Comparison of ENCODE assay signal across 28 cellular contexts in the genomic region with DNA sequence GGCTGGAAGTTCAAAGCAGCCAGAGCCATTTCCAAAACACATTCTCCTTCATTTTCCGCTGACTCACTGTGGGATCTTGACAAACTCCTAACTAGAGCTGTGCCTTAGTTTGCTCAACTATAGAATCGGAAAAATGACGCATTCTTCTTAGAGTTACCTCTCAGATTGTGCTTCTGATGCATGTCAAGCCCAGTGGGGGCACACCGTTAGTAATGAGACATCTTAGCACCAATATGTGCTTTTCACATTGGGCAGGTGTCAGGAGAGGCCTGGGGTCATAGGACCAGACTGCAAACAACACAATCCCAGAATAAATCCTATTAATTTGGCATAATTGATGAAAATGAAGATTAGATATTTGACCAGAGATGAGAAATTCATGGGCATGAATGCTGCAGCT.
"Had no signal": no experiment of that assay in that cellular context is flagged by ENCODE, and none has a peak within 500 bp of the region (broad histone marks: within the 10 kb centered on the region; RNA-seq: fewer than 3 reads in every experiment).

No MANE protein-coding gene starts in this region.

- H3K4me1 Mint-ChIP-seq: activated naive CD8-positive, alpha-beta T cell treated with anti-CD3 and anti-CD28 coated beads for 36 hours; natural killer cell had no signal

- FAIRE-seq: endometrium had no signal

- H3K9ac ChIP-seq: neural progenitor cell had no signal

- H3K4me3 ChIP-seq: adrenal gland, ascending aorta, breast epithelium, colonic mucosa, lower lobe of right lung, neural progenitor cell, spleen, tibial nerve had no signal

- H3K27me3 ChIP-seq: adrenal gland, ascending aorta, breast epithelium, colonic mucosa, neural progenitor cell, spleen, tibial nerve had no signal

- H3K4me1 ChIP-seq: adrenal gland, breast epithelium, colonic mucosa, lower lobe of right lung, tibial nerve had no signal

- ATAC-seq: left lobe of liver, lower lobe of right lung, natural killer cell, right cardiac atrium had no signal

- H2AFZ ChIP-seq: neural progenitor cell had no signal

- H3K9me3 Mint-ChIP-seq: activated naive CD4-positive, alpha-beta T cell treated with anti-CD3 and anti-CD28 coated beads for 36 hours; activated naive CD8-positive, alpha-beta T cell treated with anti-CD3 and anti-CD28 coated beads for 36 hours; natural killer cell; neural progenitor cell; T-helper 2 cell treated with Interferon-gamma antibody and Interleukin-4, amounts not matched to agents 5 μg/mL and 100 μg/mL, for 36 hours had no signal

- H3K27ac Mint-ChIP-seq: activated naive CD4-positive, alpha-beta T cell treated with anti-CD3 and anti-CD28 coated beads for 36 hours; activated naive CD8-positive, alpha-beta T cell treated with anti-CD3 and anti-CD28 coated beads for 36 hours; natural killer cell; neural progenitor cell; T-helper 2 cell treated with Interferon-gamma antibody and Interleukin-4, amounts not matched to agents 5 μg/mL and 100 μg/mL, for 36 hours had no signal

- H3K36me3 Mint-ChIP-seq: activated naive CD8-positive, alpha-beta T cell treated with anti-CD3 and anti-CD28 coated beads for 36 hours; natural killer cell; neural progenitor cell had no signal

- H3K27me3 Mint-ChIP-seq: activated naive CD8-positive, alpha-beta T cell treated with anti-CD3 and anti-CD28 coated beads for 36 hours had no signal

- H3K9me3 ChIP-seq: adrenal gland, ascending aorta, breast epithelium, colonic mucosa, lower lobe of right lung, spleen had no signal

- H3K36me3 ChIP-seq: adrenal gland, ascending aorta, breast epithelium, colonic mucosa, lower lobe of right lung, neural progenitor cell, spleen, tibial nerve had no signal

- DNase-seq: activated CD4-positive, alpha-beta T cell treated with anti-CD3 and anti-CD28 coated beads for 48 hours; activated CD4-positive, alpha-beta T cell treated with anti-CD3 and anti-CD28 coated beads, Interleukin-2, amount 50 U/mL, for 48 hours; activated CD4-positive, CD25-positive, alpha-beta regulatory T cell; activated CD8-positive, alpha-beta memory T cell treated with anti-CD3 and anti-CD28 coated beads for 24 hours; activated effector memory CD4-positive, alpha-beta T cell treated with Interleukin-2 at 50 U/mL for 16 hours; activated naive CD4-positive, alpha-beta T cell treated with anti-CD3 and anti-CD28 coated beads for 36 hours; activated naive CD8-positive, alpha-beta T cell treated with anti-CD3 and anti-CD28 coated beads for 36 hours; adrenal gland; colonic mucosa; effector CD8-positive, alpha-beta T cell; foreskin fibroblast; head of caudate nucleus; kidney glomerular epithelial cell; lower lobe of right lung; mesenchymal stem cell; natural killer cell; posterior cingulate gyrus; right cardiac atrium; spleen; stimulated activated naive CD4-positive, alpha-beta T cell treated with Interleukin-2 at 50 U/mL for 16 hours; T-helper 1 cell had no signal

- H3K4me3 Mint-ChIP-seq: activated naive CD4-positive, alpha-beta T cell treated with anti-CD3 and anti-CD28 coated beads for 36 hours; activated naive CD8-positive, alpha-beta T cell treated with anti-CD3 and anti-CD28 coated beads for 36 hours; natural killer cell; neural progenitor cell; T-helper 2 cell treated with Interferon-gamma antibody and Interleukin-4, amounts not matched to agents 5 μg/mL and 100 μg/mL, for 36 hours had no signal

- H3K4me2 ChIP-seq: neural progenitor cell had no signal

- H3K27ac ChIP-seq: adrenal gland, ascending aorta, breast epithelium, colonic mucosa, lower lobe of right lung, neural progenitor cell, spleen, tibial nerve had no signal
